24 cellular contexts compared by ENCODE assay signal in genomic region chr12:3596703-3597472, GRCh38.
DNase-seq lines count a peak whose midpoint lies in the region; ATAC-seq, FAIRE-seq and TF ChIP-seq lines count a peak whose summit lies in the region.
"Had no signal": no experiment of that assay in that cellular context is flagged by ENCODE, and none has a peak within 500 bp of the region (broad histone marks: within the 10 kb centered on the region; RNA-seq: fewer than 3 reads in every experiment).

No MANE protein-coding gene starts in this region.

- no TSS peak for BruUV-seq in K562 (replicated peaks; lab: Mats Ljungman, UMichigan)

- no peaks in the 10 kb centered on the region for H3K9me3 Mint-ChIP-seq in chondrocyte (ENCODE audit: low read depth)
- H3K9me3 Mint-ChIP-seq in CD4-positive, alpha-beta memory T cell: peaks cover 0 to 1% (median 0%) of the 10 kb centered on the region in 8 donors
- H3K9me3 Mint-ChIP-seq: CD8-positive, alpha-beta T cell had no signal

- no peaks in the 10 kb centered on the region for H3K4me1 Mint-ChIP-seq in chondrocyte (ENCODE audit: low read depth)
- H3K4me1 Mint-ChIP-seq in CD4-positive, alpha-beta memory T cell: no peaks in the 10 kb centered on the region

- TF ChIP-seq POLR2A in K562 (conservative IDR thresholded peaks at IDR 0.05) (no peak), sigmoid colon (IDR thresholded peaks at IDR 0.05) (no peak)

- peaks cover 3 to 27% of the 10 kb centered on the region in 2 experiments; a peak in 3 of 5 replicates for H3K27me3 ChIP-seq in K562 (ENCODE audit: control insufficient read depth in 2 of 2, insufficient read depth in 2 of 2, low read length in 2 of 2)
- H3K27me3 ChIP-seq in sigmoid colon: no peaks in the 10 kb centered on the region
- no peaks in the 10 kb centered on the region for H3K27me3 ChIP-seq in CD4-positive, alpha-beta memory T cell (ENCODE audit: insufficient read depth, low read length)

- H3K27ac Mint-ChIP-seq in chondrocyte (ENCODE audit: unreplicated experiment): no peak overlapping the region
- no peak overlapping the region for H3K27ac Mint-ChIP-seq in CD4-positive, alpha-beta memory T cell
- H3K27ac Mint-ChIP-seq: CD8-positive, alpha-beta T cell had no signal

- H3K9me3 ChIP-seq in K562 (replicated peaks; ENCODE audit: control insufficient read depth, insufficient read depth, low read depth, low read length) (no peaks in the 10 kb centered on the region), sigmoid colon (no peaks in the 10 kb centered on the region)
- H3K9me3 ChIP-seq in CD4-positive, alpha-beta memory T cell (ENCODE audit: control insufficient read depth in 1 of 2, low read length in 2 of 2): no peaks in the 10 kb centered on the region
- H3K9me3 ChIP-seq: A549, BE2C had no signal

- in situ Hi-C loops in K562 (cut with MboI): no loop called here

- H3K4me2 ChIP-seq in K562 (ENCODE audit: insufficient read depth, low read length): no peak overlapping the region
- H3K4me2 ChIP-seq: A549 had no signal

- CTCF ChIA-PET in K562 (lab: Yijun Ruan, JAX; ENCODE audit: low intra/inter-chr PET ratio): no interaction called here
- CTCF ChIA-PET in CD4-positive, alpha-beta memory T cell (lab: Charles Lee; ENCODE audit: partially characterized antibody): no interaction called here

- no peaks in the 10 kb centered on the region for H3K36me3 Mint-ChIP-seq in chondrocyte (ENCODE audit: low read depth)
- H3K36me3 Mint-ChIP-seq in CD4-positive, alpha-beta memory T cell: no peaks in the 10 kb centered on the region
- H3K36me3 Mint-ChIP-seq: CD8-positive, alpha-beta T cell had no signal

- intact Hi-C loops in left cardiac atrium (cut with DNase I) (no loop called here), Right ventricle myocardium superior (cut with DNase I) (no loop called here), K562 (cut with micrococcal nuclease) (no loop called here), sigmoid colon (cut with DNase I) (no loop called here)
- intact Hi-C loops in CD4-positive, alpha-beta memory T cell (cut with micrococcal nuclease): no loop called here

- no peak overlapping the region for H3K27ac ChIP-seq in K562 (ENCODE audit: extremely low read depth, low read depth, low read length)
- H3K27ac ChIP-seq in sigmoid colon: no peak overlapping the region
- no peak overlapping the region for H3K27ac ChIP-seq in CD4-positive, alpha-beta memory T cell (ENCODE audit: low read depth, low read length)
- H3K27ac ChIP-seq: A549, C4-2B had no signal

- H3K36me3 ChIP-seq in K562 (ENCODE audit: control insufficient read depth, insufficient read depth, low read length) (no peaks in the 10 kb centered on the region), sigmoid colon (no peaks in the 10 kb centered on the region)
- no peaks in the 10 kb centered on the region for H3K36me3 ChIP-seq in CD4-positive, alpha-beta memory T cell (ENCODE audit: insufficient read depth, low read length)
- H3K36me3 ChIP-seq: BE2C had no signal

- no peak overlapping the region for H2AFZ ChIP-seq in K562 (ENCODE audit: low read depth, low read length)

- H3K9me1 ChIP-seq in K562 (ENCODE audit: control insufficient read depth, insufficient read depth, low read length): no peaks in the 10 kb centered on the region

- DNase-seq in left cardiac atrium: no peak
- DNase-seq in Right ventricle myocardium superior: no peak
- peak in 1 of 4 experiments; percentile 20 for DNase-seq in K562 (ENCODE audit: extremely low read depth in 1 of 4, low spot score in 3 of 4)
- DNase-seq in chondrocyte (ENCODE audit: low spot score): peak; percentile 48
- peak; percentile 15 for DNase-seq in sigmoid colon
- no peak for DNase-seq in CD4-positive, alpha-beta memory T cell
- DNase-seq in activated CD4-positive, alpha-beta T cell treated with anti-CD3 and anti-CD28 coated beads, Interleukin-2, amount 50 U/mL, for 4 hours: no peak
- DNase-seq: BE2C; CD8-positive, alpha-beta T cell; COR-L47; DMS153; DMS79 treated with DMSO at 0.1 percent for 48 hours; EL had no signal

- no peak for TF ChIP-seq RAD21 in K562 (CRISPR knock-in tag; conservative IDR thresholded peaks at IDR 0.05 in 1 of 2, IDR thresholded peaks at IDR 0.05 in 1 of 2)

- TF ChIP-seq CTCF in K562 (IDR thresholded peaks at IDR 0.05 in 2 of 3, conservative IDR thresholded peaks at IDR 0.05 in 1 of 3; ENCODE audit: insufficient read depth in 2 of 3, low read depth in 1 of 3, low read length in 3 of 3) (no peak), chondrocyte (IDR thresholded peaks at IDR 0.05) (no peak), sigmoid colon (IDR thresholded peaks at IDR 0.05) (no peak)

- TF ChIP-seq EP300 in K562 (IDR thresholded peaks at IDR 0.05; ENCODE audit: low read length): no peak
- TF ChIP-seq EP300 in sigmoid colon (IDR thresholded peaks at IDR 0.05): no peak

- WGBS in K562 (ENCODE audit: insufficient coverage, low coverage, missing lambda C conversion rate): 18% methylated on average over 7 of the region's 8 CpGs
- WGBS in sigmoid colon, 2 donors: 91 to 94% methylated on average over 8 of the region's 8 CpGs

- H3K27me3 Mint-ChIP-seq in chondrocyte (ENCODE audit: low read depth): peaks cover 11% of the 10 kb centered on the region
- peaks cover 1 to 5% of the 10 kb centered on the region in 2 donors for H3K27me3 Mint-ChIP-seq in CD4-positive, alpha-beta memory T cell

- no peak overlapping the region for H3K9ac ChIP-seq in K562 (ENCODE audit: insufficient read depth in 1 of 2, low read depth in 2 of 2, low read length in 2 of 2)

- H3K4me3 ChIP-seq in K562 (no peak overlapping the region), sigmoid colon (no peak overlapping the region)
- no peak overlapping the region for H3K4me3 ChIP-seq in CD4-positive, alpha-beta memory T cell (ENCODE audit: low read length in 2 of 2)
- H3K4me3 ChIP-seq: A549 had no signal

- H3K4me1 ChIP-seq in K562 (replicated peaks in 1 of 2; ENCODE audit: control insufficient read depth in 2 of 2, insufficient read depth in 2 of 2, low read length in 2 of 2) (peaks cover 12 to 14% of the 10 kb centered on the region in 2 experiments; a peak in 4 of 5 replicates), sigmoid colon (peaks cover 0 to 24% (median 3%) of the 10 kb centered on the region in 4 donors)
- H3K4me1 ChIP-seq in CD4-positive, alpha-beta memory T cell (ENCODE audit: insufficient read depth, low read length): no peaks in the 10 kb centered on the region
- H3K4me1 ChIP-seq: A549, BE2C had no signal

- no peaks in the 10 kb centered on the region for H4K20me1 ChIP-seq in K562 (replicated peaks; ENCODE audit: control insufficient read depth, insufficient read depth, low read length)

- no peak for FAIRE-seq in K562 (lab: Jason Lieb, UNC)
- FAIRE-seq: A549, D721Med, G401.6, GM12891, GM19239, H54, HepG2, HTR-8/SVneo had no signal

- peak; percentile 48 to 51 for ATAC-seq in left cardiac atrium
- no peak for ATAC-seq in Right ventricle myocardium superior (ENCODE audit: poor library complexity)
- ATAC-seq in K562: no peak
- ATAC-seq in GM21723 (IDR thresholded peaks at IDR 0.05; ENCODE audit: unreplicated experiment): no peak
- ATAC-seq: A549; CD8-positive, alpha-beta T cell; HCT116; HepG2 had no signal

- no peak overlapping the region for H3K4me3 Mint-ChIP-seq in chondrocyte (ENCODE audit: unreplicated experiment)
- H3K4me3 Mint-ChIP-seq in CD4-positive, alpha-beta memory T cell: no peak overlapping the region
- H3K4me3 Mint-ChIP-seq: CD8-positive, alpha-beta T cell had no signal

- H3K79me2 ChIP-seq in K562 (ENCODE audit: control insufficient read depth, insufficient read depth, low read length): no peaks in the 10 kb centered on the region

- POLR2A ChIA-PET in K562 (lab: Yijun Ruan, JAX): no interaction called here
- POLR2A ChIA-PET in CD4-positive, alpha-beta memory T cell (lab: Charles Lee; ENCODE audit: partially characterized antibody): no interaction called here

TF ChIP-seq in K562, 482 proteins besides CTCF, POLR2A, EP300 and RAD21:
- TF ChIP-seq CBFA2T2 (conservative IDR thresholded peaks at IDR 0.05) (0 out of 2 replicates have a peak, but pooled peaks have one; percentile 7), ZNF165 (CRISPR knock-in tag; IDR thresholded peaks at IDR 0.05; ENCODE audit: borderline replicate concordance) (no peak), NR1H2 (CRISPR knock-in tag; IDR thresholded peaks at IDR 0.05) (no peak), CBFA2T3 (IDR thresholded peaks at IDR 0.05) (peak; percentile 31; the same call in 1 of the 2 replicates), BDP1 (IDR thresholded peaks at IDR 0.05; ENCODE audit: insufficient read depth, insufficient read length) (no peak), PKNOX1 (IDR thresholded peaks at IDR 0.05) (peak; percentile 26; the same call in 1 of the 2 replicates), ZNF76 (CRISPR knock-in tag; IDR thresholded peaks at IDR 0.05; ENCODE audit: borderline replicate concordance) (no peak)

Comparison
In these comparisons a context has a peak if more than half of its experiments do, and no peak if none do; other contexts are left out.
1. ATAC-seq: peak in left cardiac atrium (2 of 2); none in Right ventricle myocardium superior (single experiment), K562 (single experiment) and GM21723 (single experiment).
2. DNase-seq: peak in chondrocyte (single experiment) and sigmoid colon (single experiment); none in left cardiac atrium (single experiment), Right ventricle myocardium superior (single experiment), CD4-positive, alpha-beta memory T cell (0 of 5) and activated CD4-positive, alpha-beta T cell treated with anti-CD3 and anti-CD28 coated beads, Interleukin-2, amount 50 U/mL, for 4 hours (0 of 2).